ENCODE assay signal across 17 cellular contexts in the genomic region with DNA sequence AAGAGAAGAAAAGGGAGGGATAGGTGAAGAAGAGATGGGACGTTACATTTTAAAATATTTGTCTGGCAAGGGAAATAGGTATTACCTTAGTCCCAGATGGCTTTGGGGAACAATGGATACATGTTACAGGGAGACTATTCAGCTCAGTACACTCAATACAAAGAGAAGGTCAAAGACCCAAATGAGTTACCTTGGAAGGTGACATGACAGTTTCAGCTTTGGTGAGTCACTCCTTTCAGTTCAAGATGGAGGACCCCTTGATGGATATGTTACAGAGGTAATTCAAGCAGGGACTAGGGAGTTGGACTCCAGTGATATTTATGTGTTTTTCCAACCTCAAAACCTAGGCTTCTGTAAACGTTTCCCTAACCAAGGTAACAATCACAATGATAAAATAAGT. TPM values are rescaled to one million over a fixed set of nuclear protein-coding genes. Genes with fewer than 3 reads are reported as not detected.
DNase-seq lines count a peak whose midpoint lies in the region; ATAC-seq and TF ChIP-seq lines count a peak whose summit lies in the region.
"Had no signal": no experiment of that assay in that cellular context is flagged by ENCODE, and none has a peak within 500 bp of the region (broad histone marks: within the 10 kb centered on the region; RNA-seq: fewer than 3 reads in every experiment).

No MANE protein-coding gene starts in this region.

- no peaks in the 10 kb centered on the region for H3K27me3 Mint-ChIP-seq in activated T-cell treated with anti-CD3 and anti-CD28 coated beads, Interleukin-2, amount 50 U/mL, for 72 hours (ENCODE audit: low read depth)
- H3K27me3 Mint-ChIP-seq in activated T-helper 1 cell treated with anti-CD3 and anti-CD28 coated beads, Interleukin-12 subunit alpha, Interleukin-12 subunit beta, Interleukin-2, Interleukin-4 antibody, amounts not matched to agents 30 ng/mL and 10 ng/mL and 1 ng/mL, durations not matched to agents 14 hours and 24 hours and 36 hours (ENCODE audit: insufficient read depth): no peaks in the 10 kb centered on the region
- peaks cover 6% of the 10 kb centered on the region for H3K27me3 Mint-ChIP-seq in glutamatergic neuron (ENCODE audit: unreplicated experiment)

- peaks cover 28 to 58% of the 10 kb centered on the region in 2 donors for H3K36me3 Mint-ChIP-seq in activated T-cell treated with anti-CD3 and anti-CD28 coated beads, Interleukin-2, amount 50 U/mL, for 72 hours (ENCODE audit: insufficient read depth in 2 of 2)
- peaks cover 47% of the 10 kb centered on the region for H3K36me3 Mint-ChIP-seq in activated T-helper 1 cell treated with anti-CD3 and anti-CD28 coated beads, Interleukin-12 subunit alpha, Interleukin-12 subunit beta, Interleukin-2, Interleukin-4 antibody, amounts not matched to agents 30 ng/mL and 10 ng/mL and 1 ng/mL, durations not matched to agents 14 hours and 24 hours and 36 hours (ENCODE audit: low read depth)
- H3K36me3 Mint-ChIP-seq in glutamatergic neuron (ENCODE audit: unreplicated experiment): peaks cover 11% of the 10 kb centered on the region

- peak overlapping the region in 1 of 2 donors; percentile 76 for H3K4me3 Mint-ChIP-seq in activated T-cell treated with anti-CD3 and anti-CD28 coated beads, Interleukin-2, amount 50 U/mL, for 72 hours
- peak overlapping the region; percentile 35 for H3K4me3 Mint-ChIP-seq in activated T-helper 1 cell treated with anti-CD3 and anti-CD28 coated beads, Interleukin-12 subunit alpha, Interleukin-12 subunit beta, Interleukin-2, Interleukin-4 antibody, amounts not matched to agents 30 ng/mL and 10 ng/mL and 1 ng/mL, durations not matched to agents 14 hours and 24 hours and 36 hours
- no peak overlapping the region for H3K4me3 Mint-ChIP-seq in glutamatergic neuron (ENCODE audit: unreplicated experiment)

- DNase-seq in activated CD4-positive, CD25-positive, alpha-beta regulatory T cell treated with anti-CD3 and anti-CD28 coated beads, Interleukin-2, amount 50 U/mL, for 72 hours: no peak
- DNase-seq in activated T-cell treated with anti-CD3 and anti-CD28 coated beads, Interleukin-2, amount 50 U/mL, for 72 hours: no peak
- DNase-seq in activated T-cell treated with anti-CD3 and anti-CD28 coated beads, Interleukin-2, amount 50 U/mL, for 1 hour: no peak
- DNase-seq in activated T-helper 1 cell treated with anti-CD3 and anti-CD28 coated beads, Interleukin-12 subunit alpha, Interleukin-12 subunit beta, Interleukin-2, Interleukin-4 antibody, amounts not matched to agents 30 ng/mL and 10 ng/mL and 1 ng/mL, durations not matched to agents 14 hours and 24 hours and 36 hours (ENCODE audit: low spot score): no peak
- no peak for DNase-seq in glutamatergic neuron
- DNase-seq in occipital lobe (lab: John Stamatoyannopoulos, UW): no peak
- DNase-seq: AML-193, MM.1S, NCI-H1092 treated with DMSO at 0.1 percent for 48 hours, NCI-H146, NCI-H2081, NCI-H2171 treated with DMSO at 0.1 percent for 48 hours, NCI-H446 treated with DMSO at 0.1 percent for 48 hours, NCI-H69, Peyer's patch had no signal

- intact Hi-C loops in activated T-helper 1 cell treated with anti-CD3 and anti-CD28 coated beads, Interleukin-12 subunit alpha, Interleukin-12 subunit beta, Interleukin-2, Interleukin-4 antibody, amounts not matched to agents 30 ng/mL and 10 ng/mL and 1 ng/mL, durations not matched to agents 14 hours and 24 hours and 36 hours (cut with micrococcal nuclease): no loop called here

- no peak for TF ChIP-seq CTCF in glutamatergic neuron (IDR thresholded peaks at IDR 0.05; ENCODE audit: partially characterized antibody, unreplicated experiment)

- H3K9me3 Mint-ChIP-seq in activated T-cell treated with anti-CD3 and anti-CD28 coated beads, Interleukin-2, amount 50 U/mL, for 72 hours: peaks cover 3% of the 10 kb centered on the region in 2 donors
- peaks cover 11% of the 10 kb centered on the region for H3K9me3 Mint-ChIP-seq in activated T-helper 1 cell treated with anti-CD3 and anti-CD28 coated beads, Interleukin-12 subunit alpha, Interleukin-12 subunit beta, Interleukin-2, Interleukin-4 antibody, amounts not matched to agents 30 ng/mL and 10 ng/mL and 1 ng/mL, durations not matched to agents 14 hours and 24 hours and 36 hours
- peaks cover 5% of the 10 kb centered on the region for H3K9me3 Mint-ChIP-seq in glutamatergic neuron (ENCODE audit: unreplicated experiment)

- peaks cover 53% of the 10 kb centered on the region for H3K4me1 Mint-ChIP-seq in activated T-cell treated with anti-CD3 and anti-CD28 coated beads, Interleukin-2, amount 50 U/mL, for 72 hours (ENCODE audit: low read depth)
- H3K4me1 Mint-ChIP-seq in activated T-helper 1 cell treated with anti-CD3 and anti-CD28 coated beads, Interleukin-12 subunit alpha, Interleukin-12 subunit beta, Interleukin-2, Interleukin-4 antibody, amounts not matched to agents 30 ng/mL and 10 ng/mL and 1 ng/mL, durations not matched to agents 14 hours and 24 hours and 36 hours (ENCODE audit: low read depth): peaks cover 34% of the 10 kb centered on the region
- peaks cover 5% of the 10 kb centered on the region for H3K4me1 Mint-ChIP-seq in glutamatergic neuron (ENCODE audit: low read depth, unreplicated experiment)

- H3K27ac Mint-ChIP-seq in activated T-cell treated with anti-CD3 and anti-CD28 coated beads, Interleukin-2, amount 50 U/mL, for 72 hours: peak overlapping the region; percentile 14
- no peak overlapping the region for H3K27ac Mint-ChIP-seq in activated T-helper 1 cell treated with anti-CD3 and anti-CD28 coated beads, Interleukin-12 subunit alpha, Interleukin-12 subunit beta, Interleukin-2, Interleukin-4 antibody, amounts not matched to agents 30 ng/mL and 10 ng/mL and 1 ng/mL, durations not matched to agents 14 hours and 24 hours and 36 hours
- H3K27ac Mint-ChIP-seq in glutamatergic neuron (ENCODE audit: unreplicated experiment): peak overlapping the region; percentile 15

- peak; percentile 29 to 42 for ATAC-seq in activated CD4-positive, CD25-positive, alpha-beta regulatory T cell treated with anti-CD3 and anti-CD28 coated beads, Interleukin-2, amount 50 U/mL, for 24 hours
- ATAC-seq in activated T-cell treated with anti-CD3 and anti-CD28 coated beads, Interleukin-2, amount 50 U/mL, for 72 hours (replicated peaks in 1 of 2): peak; percentile 28 to 35
- ATAC-seq in GM19397 (IDR thresholded peaks at IDR 0.05; ENCODE audit: unreplicated experiment): no peak

RNA-seq across cellular contexts. Expression of a gene that starts 5.0 kb away (rescaled TPM):
- total RNA-seq in activated T-cell treated with anti-CD3 and anti-CD28 coated beads, Interleukin-2, amount 50 U/mL, for 72 hours: 10 to 100 TPM; 32.1 to 34.1 TPM
- 17.7 and 18.3 TPM in 2 replicates for total RNA-seq in activated T-helper 1 cell treated with anti-CD3 and anti-CD28 coated beads, Interleukin-12 subunit alpha, Interleukin-12 subunit beta, Interleukin-2, Interleukin-4 antibody, amounts not matched to agents 30 ng/mL and 10 ng/mL and 1 ng/mL, durations not matched to agents 14 hours and 24 hours and 36 hours
- total RNA-seq in glutamatergic neuron (ENCODE audit: unreplicated experiment) (10.3 TPM), occipital lobe (19.0 TPM)

RNA-seq across cellular contexts. Expression of a gene that starts 6.3 kb away (rescaled TPM):
- total RNA-seq in activated T-cell treated with anti-CD3 and anti-CD28 coated beads, Interleukin-2, amount 50 U/mL, for 72 hours: 100 to 1,000 TPM; 115 to 135 TPM
- total RNA-seq in activated T-helper 1 cell treated with anti-CD3 and anti-CD28 coated beads, Interleukin-12 subunit alpha, Interleukin-12 subunit beta, Interleukin-2, Interleukin-4 antibody, amounts not matched to agents 30 ng/mL and 10 ng/mL and 1 ng/mL, durations not matched to agents 14 hours and 24 hours and 36 hours: 145 TPM in 2 replicates
- total RNA-seq in glutamatergic neuron (ENCODE audit: unreplicated experiment): 135 TPM
- 230 TPM for total RNA-seq in occipital lobe
